ENCODE assay signal across 12 cellular contexts in genomic region chr14:90425480-90425879, GRCh38. TPM values are rescaled to one million over a fixed set of nuclear protein-coding genes. Genes with fewer than 3 reads are reported as not detected.
DNase-seq lines count a peak whose midpoint lies in the region; ATAC-seq and TF ChIP-seq lines count a peak whose summit lies in the region.
"Had no signal": no experiment of that assay in that cellular context is flagged by ENCODE, and none has a peak within 500 bp of the region (broad histone marks: within the 10 kb centered on the region; RNA-seq: fewer than 3 reads in every experiment).

No MANE protein-coding gene starts in this region.

- H3K9me2 ChIP-seq in GM23338 (ENCODE audit: insufficient read depth) = no peaks in the 10 kb centered on the region
- no peaks in the 10 kb centered on the region for H3K9me2 ChIP-seq in hepatocyte (replicated peaks; ENCODE audit: insufficient read depth)

- DNase-seq in GM23338 (ENCODE audit: low spot score) = no peak
- no peak for DNase-seq in hepatocyte (ENCODE audit: low spot score)
- peak; percentile 72 for DNase-seq in posterior vena cava (ENCODE audit: low spot score)
- DNase-seq in NCI-H524 treated with DMSO at 0.1 percent for 48 hours (lab: John Stamatoyannopoulos, UW) = no peak
- DNase-seq in NCI-H146 treated with DMSO at 0.1 percent for 48 hours (lab: John Stamatoyannopoulos, UW; ENCODE audit: unreplicated experiment) = no peak
- no peak for DNase-seq in osteocyte (ENCODE audit: extremely low spot score, unreplicated experiment)
- DNase-seq: CD4-positive, CD25-positive, alpha-beta regulatory T cell; DMS53; GF-D8 had no signal

- peak overlapping the region; percentile 95 for H2AFZ ChIP-seq in GM23338
- H2AFZ ChIP-seq in hepatocyte = no peak overlapping the region

- no peaks in the 10 kb centered on the region for H3K9me3 Mint-ChIP-seq in GM23338
- no peaks in the 10 kb centered on the region for H3K9me3 Mint-ChIP-seq in osteocyte (ENCODE audit: unreplicated experiment)
- H3K9me3 Mint-ChIP-seq: CD4-positive, CD25-positive, alpha-beta regulatory T cell; IgD-negative memory B cell had no signal

- H3K27ac Mint-ChIP-seq in GM23338 (no peak overlapping the region), osteocyte (ENCODE audit: unreplicated experiment) (no peak overlapping the region)
- H3K27ac Mint-ChIP-seq: CD4-positive, CD25-positive, alpha-beta regulatory T cell; IgD-negative memory B cell had no signal

- no peaks in the 10 kb centered on the region for H3K9me3 ChIP-seq in hepatocyte (ENCODE audit: low read depth)
- H3K9me3 ChIP-seq: A549 had no signal

- H3K27me3 Mint-ChIP-seq in GM23338 (ENCODE audit: insufficient read depth, low read depth, poor library complexity) (peaks cover 11% of the 10 kb centered on the region), osteocyte (ENCODE audit: unreplicated experiment) (no peaks in the 10 kb centered on the region)
- H3K27me3 Mint-ChIP-seq: CD4-positive, CD25-positive, alpha-beta regulatory T cell had no signal

- intact Hi-C loops in posterior vena cava (cut with DNase I) = no loop called here

- H3K79me2 ChIP-seq in GM23338 (replicated peaks; ENCODE audit: insufficient read depth) (no peaks in the 10 kb centered on the region), hepatocyte (no peaks in the 10 kb centered on the region)

- H3K36me3 Mint-ChIP-seq in GM23338 (ENCODE audit: low read depth) (no peaks in the 10 kb centered on the region; the same call in 2 of the 3 replicates), osteocyte (ENCODE audit: unreplicated experiment) (no peaks in the 10 kb centered on the region)
- H3K36me3 Mint-ChIP-seq: CD4-positive, CD25-positive, alpha-beta regulatory T cell had no signal

- H3K27me3 ChIP-seq in GM23338 (ENCODE audit: insufficient read depth) (no peaks in the 10 kb centered on the region), hepatocyte (no peaks in the 10 kb centered on the region)

- no peak for TF ChIP-seq CTCF in GM23338 (conservative IDR thresholded peaks at IDR 0.05; ENCODE audit: low read depth in 2 of 2)
- TF ChIP-seq CTCF in hepatocyte (IDR thresholded peaks at IDR 0.05; ENCODE audit: poor library complexity) = no peak
- TF ChIP-seq CTCF in osteocyte (IDR thresholded peaks at IDR 0.05) = no peak

- ATAC-seq in GM23338 = no peak
- ATAC-seq: A549 had no signal

- H3F3A ChIP-seq in GM23338 (replicated peaks; ENCODE audit: low read depth) = no peaks in the 10 kb centered on the region

- WGBS in hepatocyte (ENCODE audit: low lambda C conversion rate, missing lambda C conversion rate) = 90% methylated on average over 8 of the region's 8 CpGs

- H3K36me3 ChIP-seq in GM23338 (ENCODE audit: insufficient read depth) (no peaks in the 10 kb centered on the region), hepatocyte (replicated peaks; ENCODE audit: insufficient read depth, low read depth) (no peaks in the 10 kb centered on the region)

- no peak overlapping the region for H3K4me3 Mint-ChIP-seq in GM23338
- no peak overlapping the region for H3K4me3 Mint-ChIP-seq in osteocyte (ENCODE audit: unreplicated experiment)
- H3K4me3 Mint-ChIP-seq: CD4-positive, CD25-positive, alpha-beta regulatory T cell; IgD-negative memory B cell had no signal

- H4K20me1 ChIP-seq in GM23338 (replicated peaks; ENCODE audit: insufficient read depth) (no peaks in the 10 kb centered on the region), hepatocyte (ENCODE audit: insufficient read depth, poor library complexity, severe bottlenecking) (no peaks in the 10 kb centered on the region)

- H3K4me1 ChIP-seq in GM23338 (ENCODE audit: insufficient read depth) (peaks cover 16% of the 10 kb centered on the region), hepatocyte (ENCODE audit: insufficient read depth) (peaks cover 6% of the 10 kb centered on the region)
- H3K4me1 ChIP-seq: A549 had no signal

- H3K4me2 ChIP-seq in GM23338 (peak overlapping the region; percentile 38; the same call in 1 of the 2 replicates), hepatocyte (no peak overlapping the region)
- H3K4me2 ChIP-seq: A549 had no signal

- H3K27ac ChIP-seq in GM23338 (ENCODE audit: low read depth) (no peak overlapping the region), angular gyrus (ENCODE audit: low read depth, low read length) (peak overlapping the region; percentile 68), hepatocyte (peak overlapping the region; percentile 28)
- H3K27ac ChIP-seq: A549 had no signal

- peaks cover 18% of the 10 kb centered on the region for H3K4me1 Mint-ChIP-seq in GM23338
- no peaks in the 10 kb centered on the region for H3K4me1 Mint-ChIP-seq in osteocyte (ENCODE audit: unreplicated experiment)
- H3K4me1 Mint-ChIP-seq: CD4-positive, CD25-positive, alpha-beta regulatory T cell had no signal

- H3K4me3 ChIP-seq in GM23338 = no peak overlapping the region
- no peak overlapping the region for H3K4me3 ChIP-seq in hepatocyte
- H3K4me3 ChIP-seq: A549 had no signal

TF ChIP-seq in GM23338, 12 proteins besides CTCF, POLR2A, EP300 and RAD21:
- no peak for TF ChIP-seq REST (IDR thresholded peaks at IDR 0.05; ENCODE audit: unreplicated experiment)
- no peak for TF ChIP-seq EZH2phosphoT487 (IDR thresholded peaks at IDR 0.05; ENCODE audit: unreplicated experiment)
- no peak for TF ChIP-seq EZH2 (IDR thresholded peaks at IDR 0.05; ENCODE audit: low read depth, unreplicated experiment)
- TF ChIP-seq JUNB (IDR thresholded peaks at IDR 0.05; ENCODE audit: unreplicated experiment) = no peak
- no peak for TF ChIP-seq NANOG (IDR thresholded peaks at IDR 0.05; ENCODE audit: borderline replicate concordance)
- no peak for TF ChIP-seq ETS1 (IDR thresholded peaks at IDR 0.05)

RNA-seq across cellular contexts. Expression of gene CALM1, which starts 28.7 kb away (rescaled TPM):
- 308 and 335 TPM in 2 replicates for total RNA-seq in GM23338 (2014; rRNA removed; shearing (Covaris generic))
- polyA plus RNA-seq in GM23338 (2016; fragmentation: Nextera tagmentation; extraction: Ambion mirVana) (1,841 and 2,024 TPM in 2 replicates), hepatocyte (859 and 862 TPM in 2 replicates)
- total RNA-seq in hepatocyte (341 and 405 TPM in 2 replicates), posterior vena cava (100 to 1,000 TPM; 662 to 764 TPM), osteocyte (184 and 199 TPM in 2 replicates)
